ENCODE assay signal across 9 cellular contexts in the genomic region with DNA sequence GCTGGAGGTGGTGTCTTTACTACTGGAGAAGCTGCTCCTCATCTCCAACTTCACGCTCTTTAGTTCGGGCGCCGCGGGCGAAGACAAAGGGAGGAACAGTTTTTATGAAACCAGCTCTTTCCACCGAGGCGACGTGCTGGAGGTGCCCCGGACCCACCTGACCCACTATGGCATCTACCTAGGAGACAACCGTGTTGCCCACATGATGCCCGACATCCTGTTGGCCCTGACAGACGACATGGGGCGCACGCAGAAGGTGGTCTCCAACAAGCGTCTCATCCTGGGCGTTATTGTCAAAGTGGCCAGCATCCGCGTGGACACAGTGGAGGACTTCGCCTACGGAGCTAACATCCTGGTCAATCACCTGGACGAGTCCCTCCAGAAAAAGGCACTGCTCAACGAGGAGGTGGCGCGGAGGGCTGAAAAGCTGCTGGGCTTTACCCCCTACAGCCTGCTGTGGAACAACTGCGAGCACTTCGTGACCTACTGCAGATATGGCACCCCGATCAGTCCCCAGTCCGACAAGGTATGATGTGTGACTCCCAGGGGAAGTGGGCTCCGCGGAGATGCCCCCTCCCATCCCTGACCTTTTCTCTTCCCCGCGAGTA. TPM values are rescaled to one million over a fixed set of nuclear protein-coding genes. Genes with fewer than 3 reads are reported as not detected.
DNase-seq lines count a peak whose midpoint lies in the region; TF ChIP-seq lines count a peak whose summit lies in the region.
"Had no signal": no experiment of that assay in that cellular context is flagged by ENCODE, and none has a peak within 500 bp of the region (broad histone marks: within the 10 kb centered on the region; RNA-seq: fewer than 3 reads in every experiment).

No MANE protein-coding gene starts in this region.

- H3K4me3 ChIP-seq in H7 (ENCODE audit: insufficient read depth, low read depth, low read length) = peak overlapping the region; percentile 86
- peak overlapping the region; percentile 62 for H3K4me3 ChIP-seq in hepatocyte
- H3K4me3 ChIP-seq in retinal pigment epithelial cell (ENCODE audit: low read length) = peak overlapping the region; percentile 67
- H3K4me3 ChIP-seq in Karpas-422 (ENCODE audit: low read length) = no peak overlapping the region
- H3K4me3 ChIP-seq: MG63 had no signal

- H3K4me1 Mint-ChIP-seq in activated CD4-positive, alpha-beta memory T cell treated with anti-CD3 and anti-CD28 coated beads, Interleukin-2, amount 10 ng/mL, durations not matched to agents 7 days and 5 days = peaks cover 17% of the 10 kb centered on the region

- H3K27ac Mint-ChIP-seq in activated CD4-positive, alpha-beta memory T cell treated with anti-CD3 and anti-CD28 coated beads, Interleukin-2, amount 10 ng/mL, durations not matched to agents 7 days and 5 days = no peak overlapping the region

- H3K4me1 ChIP-seq in hepatocyte (ENCODE audit: insufficient read depth) (peaks cover 25% of the 10 kb centered on the region), Karpas-422 (ENCODE audit: low read length) (no peaks in the 10 kb centered on the region)

- WGBS in hepatocyte (ENCODE audit: low lambda C conversion rate, missing lambda C conversion rate) = 4% methylated on average over 33 of the region's 33 CpGs

- H3K9ac ChIP-seq in Karpas-422 (ENCODE audit: low read length) = no peak overlapping the region

- no peaks in the 10 kb centered on the region for H3K9me3 Mint-ChIP-seq in activated CD4-positive, alpha-beta memory T cell treated with anti-CD3 and anti-CD28 coated beads, Interleukin-2, amount 10 ng/mL, durations not matched to agents 7 days and 5 days

- peaks cover 4% of the 10 kb centered on the region for H3K36me3 Mint-ChIP-seq in activated CD4-positive, alpha-beta memory T cell treated with anti-CD3 and anti-CD28 coated beads, Interleukin-2, amount 10 ng/mL, durations not matched to agents 7 days and 5 days (ENCODE audit: low read depth)

- H3K79me2 ChIP-seq in hepatocyte (no peaks in the 10 kb centered on the region), Karpas-422 (ENCODE audit: low read length) (no peaks in the 10 kb centered on the region)

- TF ChIP-seq CTCF in hepatocyte (IDR thresholded peaks at IDR 0.05; ENCODE audit: poor library complexity) = peak; percentile 2
- no peak for TF ChIP-seq CTCF in retinal pigment epithelial cell (conservative IDR thresholded peaks at IDR 0.05; ENCODE audit: low read depth, low read length)

- no peaks in the 10 kb centered on the region for H3K36me3 ChIP-seq in H7 (replicated peaks; ENCODE audit: control insufficient read depth, insufficient read depth, low read length)
- no peaks in the 10 kb centered on the region for H3K36me3 ChIP-seq in hepatocyte (replicated peaks; ENCODE audit: insufficient read depth, low read depth)
- H3K36me3 ChIP-seq in Karpas-422 (ENCODE audit: insufficient read depth, low read length) = no peaks in the 10 kb centered on the region
- H3K36me3 ChIP-seq: MG63 had no signal

- no peaks in the 10 kb centered on the region for H3K9me2 ChIP-seq in hepatocyte (replicated peaks; ENCODE audit: insufficient read depth)
- H3K9me2 ChIP-seq in Karpas-422 (replicated peaks; ENCODE audit: insufficient read depth, low read length) = no peaks in the 10 kb centered on the region

- H3K4me2 ChIP-seq in hepatocyte (peak overlapping the region; percentile 92), Karpas-422 (ENCODE audit: low read depth, low read length, poor library complexity, severe bottlenecking) (no peak overlapping the region)

- no peaks in the 10 kb centered on the region for H3K9me3 ChIP-seq in hepatocyte (ENCODE audit: low read depth)
- peaks cover 3% of the 10 kb centered on the region; the same call in 1 of the 2 replicates for H3K9me3 ChIP-seq in Karpas-422 (ENCODE audit: low read length)
- H3K9me3 ChIP-seq: MG63 had no signal

- POLR2A ChIA-PET in activated CD4-positive, alpha-beta memory T cell treated with anti-CD3 and anti-CD28 coated beads, Interleukin-2, amount 10 ng/mL, durations not matched to agents 7 days and 5 days (lab: Charles Lee) = no interaction called here

- DNase-seq in H7 (peak; percentile 13), hepatocyte (ENCODE audit: low spot score) (no peak), retinal pigment epithelial cell (ENCODE audit: low read depth) (no peak), Karpas-422 (no peak), DMS114 treated with DMSO at 0.1 percent for 48 hours (lab: John Stamatoyannopoulos, UW; ENCODE audit: unreplicated experiment) (no peak), epidermal melanocyte (ENCODE audit: insufficient read length, low spot score) (no peak), SIG-M5 treated with dmso at 0.1 percent for 504 hours (lab: John Stamatoyannopoulos, UW; ENCODE audit: unreplicated experiment) (no peak)
- no peak for DNase-seq in activated CD4-positive, alpha-beta memory T cell treated with anti-CD3 and anti-CD28 coated beads, Interleukin-2, amount 10 ng/mL, durations not matched to agents 7 days and 5 days

- H3K27me3 ChIP-seq in H7 (ENCODE audit: control insufficient read depth, insufficient read depth, low read length) = peaks cover 29% of the 10 kb centered on the region
- H3K27me3 ChIP-seq in hepatocyte = peaks cover 86% of the 10 kb centered on the region
- no peaks in the 10 kb centered on the region for H3K27me3 ChIP-seq in Karpas-422 (ENCODE audit: low read length)

- no peak overlapping the region for H3K27ac ChIP-seq in hepatocyte
- H3K27ac ChIP-seq in Karpas-422 (ENCODE audit: low read length) = no peak overlapping the region

- CTCF ChIA-PET in activated CD4-positive, alpha-beta memory T cell treated with anti-CD3 and anti-CD28 coated beads, Interleukin-2, amount 10 ng/mL, durations not matched to agents 7 days and 5 days (lab: Charles Lee) = interaction anchor here (0.9 kb wide), 1 partner anchor 60 kb away, joined by 4 read pairs; no protein-coding TSS in a partner anchor

- peaks cover 69% of the 10 kb centered on the region for H3K27me3 Mint-ChIP-seq in activated CD4-positive, alpha-beta memory T cell treated with anti-CD3 and anti-CD28 coated beads, Interleukin-2, amount 10 ng/mL, durations not matched to agents 7 days and 5 days

- peak overlapping the region; percentile 87 for H2AFZ ChIP-seq in hepatocyte
- H2AFZ ChIP-seq in Karpas-422 (ENCODE audit: low read length) = no peak overlapping the region

- peak overlapping the region; percentile 75 for H3K4me3 Mint-ChIP-seq in activated CD4-positive, alpha-beta memory T cell treated with anti-CD3 and anti-CD28 coated beads, Interleukin-2, amount 10 ng/mL, durations not matched to agents 7 days and 5 days

- H4K20me1 ChIP-seq in hepatocyte (ENCODE audit: insufficient read depth, poor library complexity, severe bottlenecking) (no peaks in the 10 kb centered on the region), Karpas-422 (ENCODE audit: insufficient read depth, low read depth, low read length) (no peaks in the 10 kb centered on the region)

RNA-seq across cellular contexts. Expression of a gene that starts 0.6 kb away (rescaled TPM):
- 15.8 and 35.1 TPM in 2 replicates for total RNA-seq in H7 (2014; rRNA removed; shearing (Covaris generic))
- not detected for total RNA-seq in activated CD4-positive, alpha-beta memory T cell treated with anti-CD3 and anti-CD28 coated beads, Interleukin-2, amount 10 ng/mL, durations not matched to agents 7 days and 5 days
- total RNA-seq in hepatocyte = 3.5 and 4.7 TPM in 2 replicates
- 2.6 and 4.4 TPM in 2 replicates for polyA plus RNA-seq in hepatocyte
- total RNA-seq in Karpas-422 (2014; rRNA removed; shearing (Covaris generic); ENCODE audit: low replicate concordance) = not detected in 2 replicates

RNA-seq across cellular contexts. Expression of a gene that starts 36.6 kb away (rescaled TPM):
- 0.73 and 2.3 TPM in 2 replicates for total RNA-seq in H7 (2014; rRNA removed; shearing (Covaris generic))
- not detected for total RNA-seq in activated CD4-positive, alpha-beta memory T cell treated with anti-CD3 and anti-CD28 coated beads, Interleukin-2, amount 10 ng/mL, durations not matched to agents 7 days and 5 days
- total RNA-seq in hepatocyte = 0.07 TPM in 1 of 2 replicates, not detected in the other
- not detected in 2 replicates for polyA plus RNA-seq in hepatocyte
- total RNA-seq in Karpas-422 (2014; rRNA removed; shearing (Covaris generic); ENCODE audit: low replicate concordance) = not detected in 2 replicates
